9 cellular contexts compared by ENCODE assay signal in the genomic region with DNA sequence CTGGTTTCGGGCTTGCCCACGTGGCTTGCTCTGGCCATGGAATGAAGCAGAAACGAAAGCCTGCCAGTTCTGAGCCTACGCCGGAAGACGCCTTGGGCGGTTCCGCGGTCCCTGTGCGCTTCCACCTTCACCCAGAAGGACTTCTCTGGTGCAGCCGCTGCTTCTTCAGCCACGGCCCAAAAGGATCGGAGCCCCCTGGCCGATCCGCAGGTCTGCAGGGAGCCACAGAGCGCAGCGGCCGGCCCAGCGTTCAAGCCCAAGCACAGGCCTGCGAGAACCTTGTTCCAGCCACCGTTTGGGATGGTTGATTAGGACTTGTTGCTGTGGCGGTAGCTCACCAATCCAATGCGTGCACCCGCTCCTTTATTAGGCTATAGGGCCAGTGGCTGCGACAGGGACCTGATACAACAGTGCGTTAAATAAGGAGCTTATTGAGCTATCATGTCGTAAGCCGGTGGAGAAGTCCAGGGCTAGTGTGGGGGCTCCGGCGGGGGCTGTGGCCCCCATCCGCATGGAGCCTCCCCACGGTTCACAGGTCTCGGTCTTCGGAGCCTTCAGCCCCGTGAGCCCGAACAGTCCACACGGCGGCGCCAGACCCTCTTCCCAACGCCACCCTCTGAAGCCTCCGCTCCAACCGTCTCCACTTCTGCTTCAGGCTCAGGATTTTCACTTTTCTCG. TPM values are rescaled to one million over a fixed set of nuclear protein-coding genes. Genes with fewer than 3 reads are reported as not detected.
DNase-seq lines count a peak whose midpoint lies in the region; ATAC-seq and TF ChIP-seq lines count a peak whose summit lies in the region.
"Had no signal": no experiment of that assay in that cellular context is flagged by ENCODE, and none has a peak within 500 bp of the region (broad histone marks: within the 10 kb centered on the region; RNA-seq: fewer than 3 reads in every experiment).

No MANE protein-coding gene starts in this region.

- H2BK5ac ChIP-seq in IMR-90 (ENCODE audit: low read depth, low read length, poor library complexity, severe bottlenecking) = no peak overlapping the region

- H3K4ac ChIP-seq in IMR-90 (ENCODE audit: low read depth, low read length) = no peak overlapping the region

- DNase-seq in CD1c-positive myeloid dendritic cell (ENCODE audit: extremely low spot score) = peak; percentile 49
- DNase-seq in IMR-90 = peak; percentile 10
- DNase-seq in activated T-cell treated with anti-CD3 and anti-CD28 coated beads, Interleukin-2, amount 50 U/mL, for 4 hours = peak; percentile 41
- DNase-seq in germinal center (ENCODE audit: low spot score) = peak; percentile 52
- DNase-seq in RKO (ENCODE audit: low spot score) = no peak
- DNase-seq in PC-9 = no peak

- H3K36me3 ChIP-seq in IMR-90 (ENCODE audit: control insufficient read depth, insufficient read depth, low read length) (no peaks in the 10 kb centered on the region), rectal smooth muscle tissue (ENCODE audit: control insufficient read depth, insufficient read depth, low read length) (no peaks in the 10 kb centered on the region), PC-9 (ENCODE audit: low read depth) (no peaks in the 10 kb centered on the region)

- H3K4me2 ChIP-seq in IMR-90 (ENCODE audit: low read depth, low read length) (peak overlapping the region; percentile 4; the same call in 1 of the 2 replicates), PC-9 (no peak overlapping the region)

- H3K56ac ChIP-seq in IMR-90 (ENCODE audit: extremely low read depth, insufficient read depth, low read length) = no peak overlapping the region

- H3K27me3 Mint-ChIP-seq in activated T-cell treated with anti-CD3 and anti-CD28 coated beads, Interleukin-2, amount 50 U/mL, for 4 hours (ENCODE audit: low read depth) = no peaks in the 10 kb centered on the region

- TF ChIP-seq RAD21 in IMR-90 (IDR thresholded peaks at IDR 0.05; ENCODE audit: low read length) = peak; percentile 31; the same call in 1 of the 2 replicates

- H2BK120ac ChIP-seq in IMR-90 (ENCODE audit: low read depth, low read length) = no peak overlapping the region

- no peaks in the 10 kb centered on the region for H3K36me3 Mint-ChIP-seq in activated T-cell treated with anti-CD3 and anti-CD28 coated beads, Interleukin-2, amount 50 U/mL, for 4 hours (ENCODE audit: insufficient read depth)

- no peak overlapping the region for H4K8ac ChIP-seq in IMR-90 (ENCODE audit: low read depth in 2 of 2, low read length in 2 of 2)

- H2AK9ac ChIP-seq in IMR-90 (replicated peaks; ENCODE audit: low read depth, low read length, poor library complexity) = no peak overlapping the region

- 12% methylated on average over 12 of the region's 43 CpGs; no CpG with 5 or more reads in 1 of the 2 experiments for WGBS in IMR-90 (ENCODE audit: extremely low coverage in 2 of 2, insufficient read length in 1 of 2), 2 experiments

- ATAC-seq in IMR-90 (ENCODE audit: low read depth) = peak; percentile 69
- ATAC-seq in activated T-cell treated with anti-CD3 and anti-CD28 coated beads, Interleukin-2, amount 50 U/mL, for 4 hours = peak; percentile 81 to 85
- no peak for ATAC-seq in GM21381 (IDR thresholded peaks at IDR 0.05; ENCODE audit: unreplicated experiment)

- H3K27ac ChIP-seq in IMR-90 (ENCODE audit: insufficient read depth, low read length) (no peak overlapping the region), rectal smooth muscle tissue (ENCODE audit: low read depth, low read length) (no peak overlapping the region), PC-9 (no peak overlapping the region)
- H3K27ac ChIP-seq: epithelial cell of prostate had no signal

- H3K14ac ChIP-seq in IMR-90 (replicated peaks; ENCODE audit: low read depth, low read length) = no peak overlapping the region

- no peaks in the 10 kb centered on the region for H3K79me1 ChIP-seq in IMR-90 (ENCODE audit: low read depth in 1 of 2, low read length in 2 of 2)

- in situ Hi-C loops in IMR-90 (cut with MboI; ENCODE audit: low sequenced_read_pairs) = no loop called here

- POLR2A ChIA-PET in IMR-90 (lab: Charles Lee; ENCODE audit: unreplicated experiment) (no interaction called here), PC-9 (lab: Charles Lee; ENCODE audit: unreplicated experiment) (no interaction called here)

- BruUV-seq in IMR-90 (replicated peaks; lab: Mats Ljungman, UMichigan) = no TSS peak
- BruUV-seq in PC-9 (replicated peaks; lab: Mats Ljungman, UMichigan) = no TSS peak

- H3K9me3 ChIP-seq in IMR-90 (ENCODE audit: control insufficient read depth, insufficient read depth, low read length) = no peaks in the 10 kb centered on the region
- no peaks in the 10 kb centered on the region for H3K9me3 ChIP-seq in PC-9 (ENCODE audit: insufficient read depth, low read depth)

- TF ChIP-seq CTCF in IMR-90 (conservative IDR thresholded peaks at IDR 0.05; ENCODE audit: low read depth, low read length) = peak; percentile 43
- TF ChIP-seq CTCF in PC-9 (conservative IDR thresholded peaks at IDR 0.05) = no peak

- dilution Hi-C loops in IMR-90 (cut with HindIII; ENCODE audit: low sequenced_read_pairs, unreplicated experiment) = no loop called here

- H2AK5ac ChIP-seq in IMR-90 (ENCODE audit: low read depth, low read length) = no peak overlapping the region

- H3K27me3 ChIP-seq in IMR-90 (ENCODE audit: control insufficient read depth, insufficient read depth, low read length) (peaks cover 64% of the 10 kb centered on the region), rectal smooth muscle tissue (ENCODE audit: control insufficient read depth, insufficient read depth, low read length) (peaks cover under 1% of the 10 kb centered on the region), PC-9 (ENCODE audit: insufficient read depth, low read depth) (peaks cover 22% of the 10 kb centered on the region)

- no peaks in the 10 kb centered on the region for H3K79me2 ChIP-seq in PC-9 (ENCODE audit: low read depth)

- no peak overlapping the region for H3K9ac ChIP-seq in IMR-90 (ENCODE audit: low read depth, low read length)
- H3K9ac ChIP-seq in rectal smooth muscle tissue (ENCODE audit: low read length) = no peak overlapping the region

- H3K4me1 Mint-ChIP-seq in activated T-cell treated with anti-CD3 and anti-CD28 coated beads, Interleukin-2, amount 50 U/mL, for 4 hours (ENCODE audit: low read depth) = peaks cover 14% of the 10 kb centered on the region

- H3K4me3 Mint-ChIP-seq in activated T-cell treated with anti-CD3 and anti-CD28 coated beads, Interleukin-2, amount 50 U/mL, for 4 hours = peak overlapping the region; percentile 77

- no peak overlapping the region for H2BK20ac ChIP-seq in IMR-90 (ENCODE audit: low read depth, low read length)

- H4K20me1 ChIP-seq in IMR-90 (ENCODE audit: insufficient read depth, low read length) (no peaks in the 10 kb centered on the region), PC-9 (ENCODE audit: insufficient read depth) (no peaks in the 10 kb centered on the region; the same call in 1 of the 2 replicates)

- H3K18ac ChIP-seq in IMR-90 (ENCODE audit: low read depth, low read length) = no peak overlapping the region

- H3K4me1 ChIP-seq in IMR-90 (ENCODE audit: control insufficient read depth, insufficient read depth, low read length) (no peaks in the 10 kb centered on the region), rectal smooth muscle tissue (ENCODE audit: control insufficient read depth, insufficient read depth, low read length) (no peaks in the 10 kb centered on the region), PC-9 (replicated peaks; ENCODE audit: insufficient read depth) (no peaks in the 10 kb centered on the region)

- no peaks in the 10 kb centered on the region for H3K9me3 Mint-ChIP-seq in activated T-cell treated with anti-CD3 and anti-CD28 coated beads, Interleukin-2, amount 50 U/mL, for 4 hours

- no peak overlapping the region for H2BK15ac ChIP-seq in IMR-90 (ENCODE audit: low read depth, low read length)

- no peaks in the 10 kb centered on the region for H3K9me2 ChIP-seq in PC-9 (ENCODE audit: insufficient read depth)

- H3K9me1 ChIP-seq in IMR-90 (ENCODE audit: insufficient read depth, low read length) = peaks cover 3% of the 10 kb centered on the region; the same call in 1 of the 2 replicates

- CTCF ChIA-PET in IMR-90 (lab: Yijun Ruan, JAX) (no interaction called here), PC-9 (lab: Charles Lee) (no interaction called here)

- no peak overlapping the region for H4K91ac ChIP-seq in IMR-90 (ENCODE audit: insufficient read depth, low read depth, low read length)

- H3K4me3 ChIP-seq in IMR-90 (ENCODE audit: insufficient read depth, low read depth, low read length) = no peak overlapping the region
- H3K4me3 ChIP-seq in rectal smooth muscle tissue (ENCODE audit: low read length) = peak overlapping the region; percentile 42
- no peak overlapping the region for H3K4me3 ChIP-seq in PC-9

- intact Hi-C loops in IMR-90 (cut with micrococcal nuclease) = no loop called here
- intact Hi-C loops in PC-9 (cut with micrococcal nuclease; ENCODE audit: unreplicated experiment) = no loop called here

- no peak overlapping the region for H4K5ac ChIP-seq in IMR-90 (ENCODE audit: low read depth, low read length)

- no peak overlapping the region for H3K23ac ChIP-seq in IMR-90 (ENCODE audit: low read depth, low read length)

- no peak for TF ChIP-seq POLR2A in IMR-90 (IDR thresholded peaks at IDR 0.05; ENCODE audit: low read depth, low read length)

- H2AFZ ChIP-seq in IMR-90 (replicated peaks; ENCODE audit: low read length, poor library complexity) (no peak overlapping the region), PC-9 (no peak overlapping the region)

- no peaks in the 10 kb centered on the region for H3F3A ChIP-seq in PC-9 (ENCODE audit: insufficient read depth, low read depth)

TF ChIP-seq in IMR-90, 13 proteins besides CTCF, POLR2A, EP300 and RAD21 (continues in another document):
- TF ChIP-seq NFE2L2 (IDR thresholded peaks at IDR 0.05; ENCODE audit: low read depth, low read length) (no peak), RFX5 (IDR thresholded peaks at IDR 0.05; ENCODE audit: low read depth, low read length) (no peak)

RNA-seq across cellular contexts. Expression of a gene that starts 10.2 kb away (rescaled TPM):
- 1.9 and 3.2 TPM in 2 replicates for total RNA-seq in IMR-90 (2012; rRNA removed)
- polyA plus RNA-seq in IMR-90 (2012; rRNA removed) = 3.8 TPM in 2 replicates
- polyA plus RNA-seq in IMR-90 (2012; cell fraction: cytosol; rRNA removed) = 2.2 and 3.5 TPM in 2 replicates
- 4.6 and 7.8 TPM in 2 replicates for polyA plus RNA-seq in IMR-90 (2012; cell fraction: nucleus; rRNA removed; ENCODE audit: low replicate concordance)
- total RNA-seq in activated T-cell treated with anti-CD3 and anti-CD28 coated beads, Interleukin-2, amount 50 U/mL, for 4 hours = under 1 TPM; 0.21 to 0.91 (median 0.54) TPM
- total RNA-seq in PC-9 (2021) = 5.6 and 8.6 TPM in 2 replicates

RNA-seq across cellular contexts. Expression of a gene that starts 24.8 kb away (rescaled TPM):
- total RNA-seq in IMR-90 (2012; rRNA removed) (not detected in 2 replicates), PC-9 (2021) (not detected in 2 replicates)
- polyA plus RNA-seq in IMR-90 (2012; rRNA removed) = not detected in 2 replicates
- polyA plus RNA-seq in IMR-90 (2012; cell fraction: cytosol; rRNA removed) = not detected in 2 replicates
- not detected in 2 replicates for polyA plus RNA-seq in IMR-90 (2012; cell fraction: nucleus; rRNA removed; ENCODE audit: low replicate concordance)
- not detected for total RNA-seq in activated T-cell treated with anti-CD3 and anti-CD28 coated beads, Interleukin-2, amount 50 U/mL, for 4 hours

RNA-seq across cellular contexts. Expression of a gene that starts 36.3 kb away (rescaled TPM):
- total RNA-seq in IMR-90 (2012; rRNA removed) (not detected in 2 replicates), PC-9 (2021) (not detected in 2 replicates)
- polyA plus RNA-seq in IMR-90 (2012; rRNA removed) = not detected in 2 replicates
- polyA plus RNA-seq in IMR-90 (2012; cell fraction: cytosol; rRNA removed) = 0.04 and 0.26 TPM in 2 replicates
- polyA plus RNA-seq in IMR-90 (2012; cell fraction: nucleus; rRNA removed; ENCODE audit: low replicate concordance) = 0.29 TPM in 1 of 2 replicates, not detected in the other
- total RNA-seq in activated T-cell treated with anti-CD3 and anti-CD28 coated beads, Interleukin-2, amount 50 U/mL, for 4 hours = not detected

Comparison
In these comparisons a context has a peak if more than half of its experiments do, and no peak if none do; other contexts are left out.
1. DNase-seq: peak in CD1c-positive myeloid dendritic cell (single experiment), IMR-90 (single experiment), activated T-cell treated with anti-CD3 and anti-CD28 coated beads, Interleukin-2, amount 50 U/mL, for 4 hours (single experiment) and germinal center (single experiment); none in RKO (single experiment) and PC-9 (0 of 2).